ENCODE assay signal across 1 cellular context in the genomic region with DNA sequence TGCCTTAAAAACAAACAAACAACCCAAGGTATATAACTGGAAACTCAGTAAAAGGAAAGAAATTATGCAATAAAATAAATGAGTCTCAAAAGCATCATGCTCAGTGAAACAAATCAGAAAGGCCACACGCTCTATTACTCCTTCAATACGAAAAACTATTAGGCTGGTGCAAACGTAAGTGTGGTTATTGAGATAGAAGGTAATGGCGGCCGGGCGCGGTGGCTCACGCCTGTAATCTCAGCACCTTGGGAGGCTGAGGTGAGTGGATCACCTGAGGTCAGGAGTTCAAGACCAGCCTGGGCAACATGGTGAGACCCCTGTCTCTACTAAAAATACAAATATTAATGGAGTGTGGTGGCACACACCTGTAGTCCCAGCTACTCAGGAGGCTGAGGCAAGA. TPM values are rescaled to one million over a fixed set of nuclear protein-coding genes. Genes with fewer than 3 reads are reported as not detected.
"Had no signal": no experiment of that assay in that cellular context is flagged by ENCODE, and none has a peak within 500 bp of the region (broad histone marks: within the 10 kb centered on the region; RNA-seq: fewer than 3 reads in every experiment).

No MANE protein-coding gene starts in this region.

RNA-seq across cellular contexts. Expression of a gene that starts 17.6 kb away (rescaled TPM):
- total RNA-seq: HT-29 had no signal
